ENCODE assay signal across 8 cellular contexts in the genomic region with DNA sequence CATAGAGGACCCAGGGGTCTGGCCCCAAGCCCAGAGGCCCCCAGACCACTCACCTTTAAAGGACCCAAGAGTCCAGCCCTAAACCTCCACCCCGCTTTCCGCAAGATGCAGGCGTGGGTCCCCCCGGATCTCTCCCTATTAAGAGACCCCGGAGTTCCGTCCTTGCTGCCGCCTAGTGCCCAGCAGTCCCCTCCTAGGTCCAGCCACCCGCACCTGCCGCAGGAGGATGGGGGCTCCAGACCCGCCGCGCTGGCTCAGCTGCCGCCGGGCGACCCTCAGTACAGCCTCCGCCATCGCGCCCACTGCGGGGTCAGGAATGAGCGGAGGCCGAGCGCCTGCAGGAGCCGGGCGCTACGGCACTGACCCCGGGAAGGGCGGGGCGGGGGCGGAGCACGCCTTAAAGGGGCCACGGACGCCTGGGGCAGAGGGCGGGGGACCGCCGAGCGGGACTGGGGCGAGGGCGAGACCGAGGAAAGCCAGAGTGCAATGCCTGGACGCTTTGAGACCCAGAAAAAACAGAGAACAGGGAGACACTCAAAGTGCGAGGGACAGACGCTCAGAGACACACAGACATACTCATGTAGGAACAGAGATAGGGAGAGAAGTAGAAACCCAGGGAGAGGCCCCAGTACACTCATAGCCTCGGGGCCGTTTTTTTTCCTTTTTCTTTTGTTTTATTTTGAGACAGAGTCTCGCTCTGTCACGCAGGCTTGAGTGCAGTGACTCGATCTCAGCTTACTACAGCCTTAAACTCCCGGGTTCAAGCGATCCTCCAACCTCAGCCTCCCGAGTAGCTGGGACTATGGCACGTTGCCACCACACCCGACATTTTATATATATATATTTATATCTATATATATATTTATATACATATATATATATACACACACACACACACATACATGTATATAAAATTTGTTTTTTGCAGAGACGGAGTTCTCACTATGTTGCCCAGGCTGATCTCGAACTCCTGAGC. TPM values are rescaled to one million over a fixed set of nuclear protein-coding genes. Genes with fewer than 3 reads are reported as not detected.
DNase-seq lines count a peak whose midpoint lies in the region; ATAC-seq and TF ChIP-seq lines count a peak whose summit lies in the region.

ETHE1 (minus strand) TSS at position 318 of the 976 bp plus-strand sequence; CDS start at position 294, 24 bp downstream.

- peak within 1 kb of the TSS; percentile 95 for H3K4me2 ChIP-seq in SK-N-SH

- H3F3A ChIP-seq in SK-N-SH (replicated peaks; ENCODE audit: insufficient read depth), result no peaks in the 10 kb centered on the region

- peak; percentile 10 to 85 for TF ChIP-seq POLR2A in thyroid gland (IDR thresholded peaks at IDR 0.05)

- peaks cover 16% of the 10 kb centered on the region for H3K4me1 ChIP-seq in CD8-positive, alpha-beta T cell (ENCODE audit: insufficient read depth, low read length)
- H3K4me1 ChIP-seq in SK-N-SH (ENCODE audit: control insufficient read depth in 1 of 2, insufficient read depth in 2 of 2, low read depth in 1 of 2, low read length in 1 of 2) (peaks cover 6 to 14% of the 10 kb centered on the region in 2 experiments; a peak in 1 of 4 replicates), thyroid gland (peaks cover 19 to 35% of the 10 kb centered on the region in 2 donors)

- peak within 1 kb of the TSS; percentile 93 for H3K4me3 ChIP-seq in CD8-positive, alpha-beta T cell (ENCODE audit: low read depth, low read length)
- H3K4me3 ChIP-seq in SK-N-SH (ENCODE audit: low read depth in 2 of 2, low read length in 1 of 2) (peak within 1 kb of the TSS; percentile 74 to 97), thyroid gland (replicated peaks in 1 of 3) (peak within 1 kb of the TSS; percentile 72 to 97 (median 77))

- H3K27ac Mint-ChIP-seq in CD8-positive, alpha-beta T cell, result peak within 1 kb of the TSS; percentile 73
- H3K27ac Mint-ChIP-seq in activated naive CD4-positive, alpha-beta T cell treated with anti-CD3 and anti-CD28 coated beads, Interleukin-2, amount 50 U/mL, for 72 hours, result peak within 1 kb of the TSS; percentile 89 to 98

- H3K9me2 ChIP-seq in SK-N-SH, result no peaks in the 10 kb centered on the region

- peak in 6 of 7 experiments; percentile 57 to 81 (median 70) for DNase-seq in CD8-positive, alpha-beta T cell
- DNase-seq in SK-N-SH, result peak; percentile 92
- peak; percentile 78 to 88 for DNase-seq in activated naive CD4-positive, alpha-beta T cell treated with anti-CD3 and anti-CD28 coated beads, Interleukin-2, amount 50 U/mL, for 72 hours (ENCODE audit: low spot score in 2 of 2)
- DNase-seq in glomerular visceral epithelial cell (ENCODE audit: extremely low spot score), result peak; percentile 79
- peak; percentile 77 for DNase-seq in occipital lobe (lab: John Stamatoyannopoulos, UW)
- DNase-seq in thyroid gland, result peak; percentile 86 to 87

- no peaks in the 10 kb centered on the region for H3K9me3 Mint-ChIP-seq in CD8-positive, alpha-beta T cell
- H3K9me3 Mint-ChIP-seq in activated naive CD4-positive, alpha-beta T cell treated with anti-CD3 and anti-CD28 coated beads, Interleukin-2, amount 50 U/mL, for 72 hours, result no peaks in the 10 kb centered on the region

- no peak for TF ChIP-seq CTCF in CD8-positive, alpha-beta T cell (IDR thresholded peaks at IDR 0.05)
- TF ChIP-seq CTCF in SK-N-SH (IDR thresholded peaks at IDR 0.05) (peak; percentile 11; the same call in 1 of the 2 replicates), thyroid gland (IDR thresholded peaks at IDR 0.05) (peak in 1 of 6 experiments; percentile 13)

- POLR2A ChIA-PET in CD8-positive, alpha-beta T cell (lab: Charles Lee), result interaction anchor here (1.5 to 2.4 kb wide), 4 partner anchors 64 to 94 kb away, joined by 4 to 10 read pairs (median 6); partner anchors contain the start of genes IRGQ and ZNF576
- POLR2A ChIA-PET in SK-N-SH (lab: Yijun Ruan, JAX), result no interaction called here

- CTCF ChIA-PET in CD8-positive, alpha-beta T cell (lab: Charles Lee), result interaction anchor here (1.0 to 12.0 kb wide), 6 partner anchors 7 to 95 kb away, joined by 4 to 369 read pairs (median 10); no protein-coding TSS in a partner anchor
- CTCF ChIA-PET in SK-N-SH (lab: Yijun Ruan, JAX), result interaction anchor here (0.7 to 24.7 kb wide), 5 partner anchors 7 to 158 kb away, joined by 4 to 632 read pairs (median 6); no protein-coding TSS in a partner anchor

- H2AFZ ChIP-seq in SK-N-SH (ENCODE audit: low read depth), result peak within 1 kb of the TSS; percentile 98

- no peak for TF ChIP-seq EP300 in SK-N-SH (IDR thresholded peaks at IDR 0.05; ENCODE audit: borderline replicate concordance in 1 of 2, low read depth in 1 of 2, low read length in 1 of 2)

- H3K9me3 ChIP-seq in CD8-positive, alpha-beta T cell (ENCODE audit: low read length), result no peaks in the 10 kb centered on the region
- no peaks in the 10 kb centered on the region for H3K9me3 ChIP-seq in KOPT-K1 (ENCODE audit: insufficient read depth, low read length, poor library complexity, severe bottlenecking)
- no peaks in the 10 kb centered on the region for H3K9me3 ChIP-seq in SK-N-SH
- no peaks in the 10 kb centered on the region for H3K9me3 ChIP-seq in thyroid gland

- H3K36me3 ChIP-seq in CD8-positive, alpha-beta T cell (ENCODE audit: insufficient read depth, low read length), result no peaks in the 10 kb centered on the region
- no peaks in the 10 kb centered on the region for H3K36me3 ChIP-seq in KOPT-K1 (ENCODE audit: insufficient read depth, low read length)
- H3K36me3 ChIP-seq in SK-N-SH (replicated peaks in 1 of 2; ENCODE audit: control insufficient read depth in 1 of 2, insufficient read depth in 2 of 2, low read length in 1 of 2), result no peaks in the 10 kb centered on the region
- H3K36me3 ChIP-seq in thyroid gland, result no peaks in the 10 kb centered on the region

- peaks cover 28% of the 10 kb centered on the region for H3K79me2 ChIP-seq in SK-N-SH (ENCODE audit: insufficient read depth)

- H3K9ac ChIP-seq in SK-N-SH, result peak within 1 kb of the TSS; percentile 86

- H3K27ac ChIP-seq in CD8-positive, alpha-beta T cell (ENCODE audit: low read depth, low read length), result peak within 1 kb of the TSS; percentile 65
- H3K27ac ChIP-seq in KOPT-K1 (ENCODE audit: low read depth, low read length, poor library complexity, severe bottlenecking), result peak within 1 kb of the TSS; percentile 50
- H3K27ac ChIP-seq in SK-N-SH (ENCODE audit: low read depth in 2 of 2, low read length in 1 of 2), result peak within 1 kb of the TSS; percentile 0 to 48; a peak in 2 of 4 replicates
- peak within 1 kb of the TSS; percentile 87 to 90 (median 88) for H3K27ac ChIP-seq in thyroid gland

- no peaks in the 10 kb centered on the region for H3K27me3 Mint-ChIP-seq in CD8-positive, alpha-beta T cell (ENCODE audit: low read depth)

- intact Hi-C loops in CD8-positive, alpha-beta T cell (cut with DNase I, micrococcal nuclease), result no loop called here
- intact Hi-C loops in thyroid gland (cut with DNase I), result no loop called here

- ATAC-seq in CD8-positive, alpha-beta T cell, result peak; percentile 76
- ATAC-seq in GM21423 (IDR thresholded peaks at IDR 0.05; ENCODE audit: unreplicated experiment), result peak; percentile 61
- peak; percentile 75 to 82 for ATAC-seq in activated naive CD4-positive, alpha-beta T cell treated with anti-CD3 and anti-CD28 coated beads, Interleukin-2, amount 50 U/mL, for 72 hours

- WGBS in SK-N-SH (ENCODE audit: low lambda C conversion rate), result 7% methylated on average over 49 of the region's 54 CpGs
- WGBS in thyroid gland, 2 donors, result 4 to 6% methylated on average over 21 to 39 of the region's 54 CpGs

- H3K27me3 ChIP-seq in CD8-positive, alpha-beta T cell (ENCODE audit: insufficient read depth, low read length), result no peaks in the 10 kb centered on the region
- H3K27me3 ChIP-seq in SK-N-SH (ENCODE audit: insufficient read depth) (no peaks in the 10 kb centered on the region), thyroid gland (no peaks in the 10 kb centered on the region)

- peaks cover 2% of the 10 kb centered on the region for H3K36me3 Mint-ChIP-seq in CD8-positive, alpha-beta T cell
- H3K36me3 Mint-ChIP-seq in activated naive CD4-positive, alpha-beta T cell treated with anti-CD3 and anti-CD28 coated beads, Interleukin-2, amount 50 U/mL, for 72 hours, result peaks cover 6 to 10% of the 10 kb centered on the region in 2 donors

- no peaks in the 10 kb centered on the region for H4K20me1 ChIP-seq in SK-N-SH (ENCODE audit: insufficient read depth)

- no peak for TF ChIP-seq RAD21 in SK-N-SH (IDR thresholded peaks at IDR 0.05; ENCODE audit: low read length)

- H3K4me3 Mint-ChIP-seq in CD8-positive, alpha-beta T cell, result peak within 1 kb of the TSS; percentile 94

- peaks cover 26% of the 10 kb centered on the region for H3K4me1 Mint-ChIP-seq in CD8-positive, alpha-beta T cell (ENCODE audit: low read depth)

TF ChIP-seq in SK-N-SH, 30 proteins besides CTCF, POLR2A, EP300 and RAD21 (continues in another document):
- TF ChIP-seq, protein P1, sequence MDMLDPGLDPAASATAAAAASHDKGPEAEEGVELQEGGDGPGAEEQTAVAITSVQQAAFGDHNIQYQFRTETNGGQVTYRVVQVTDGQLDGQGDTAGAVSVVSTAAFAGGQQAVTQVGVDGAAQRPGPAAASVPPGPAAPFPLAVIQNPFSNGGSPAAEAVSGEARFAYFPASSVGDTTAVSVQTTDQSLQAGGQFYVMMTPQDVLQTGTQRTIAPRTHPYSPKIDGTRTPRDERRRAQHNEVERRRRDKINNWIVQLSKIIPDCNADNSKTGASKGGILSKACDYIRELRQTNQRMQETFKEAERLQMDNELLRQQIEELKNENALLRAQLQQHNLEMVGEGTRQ (IDR thresholded peaks at IDR 0.05; ENCODE audit: borderline replicate concordance, low read depth, low read length), result no peak
- no peak for TF ChIP-seq CHD2 (IDR thresholded peaks at IDR 0.05; ENCODE audit: low read length, partially characterized antibody)
- TF ChIP-seq, protein P2, sequence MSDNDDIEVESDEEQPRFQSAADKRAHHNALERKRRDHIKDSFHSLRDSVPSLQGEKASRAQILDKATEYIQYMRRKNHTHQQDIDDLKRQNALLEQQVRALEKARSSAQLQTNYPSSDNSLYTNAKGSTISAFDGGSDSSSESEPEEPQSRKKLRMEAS (IDR thresholded peaks at IDR 0.05; ENCODE audit: low read depth), result peak; percentile 47; the same call in 1 of the 2 replicates
- TF ChIP-seq SIN3A (IDR thresholded peaks at IDR 0.05; ENCODE audit: borderline replicate concordance, low read depth, low read length), result no peak
- no peak for TF ChIP-seq RFX5 (IDR thresholded peaks at IDR 0.05; ENCODE audit: low read length)
- no peak for TF ChIP-seq RCOR1 (IDR thresholded peaks at IDR 0.05; ENCODE audit: low read length)

RNA-seq across cellular contexts. Expression of gene ETHE1, which starts in this region (rescaled TPM):
- total RNA-seq in CD8-positive, alpha-beta T cell, result 10 to 100 TPM; 17.2 to 17.6 TPM
- 74.9 and 86.2 TPM in 2 replicates for polyA plus RNA-seq in SK-N-SH (2012; rRNA removed)
- polyA plus RNA-seq in SK-N-SH (2012; cell fraction: cytosol; rRNA removed), result 44.9 and 58.7 TPM in 2 replicates
- 41.3 and 44.5 TPM in 2 replicates for polyA plus RNA-seq in SK-N-SH (2012; cell fraction: nucleus; rRNA removed)
- total RNA-seq in activated naive CD4-positive, alpha-beta T cell treated with anti-CD3 and anti-CD28 coated beads, Interleukin-2, amount 50 U/mL, for 72 hours, result 10 to 100 TPM; 88.0 to 89.2 TPM
- total RNA-seq in occipital lobe, result 16.8 TPM
- total RNA-seq in thyroid gland, result 10 to 100 TPM; 22.4 to 61.9 (median 32.5) TPM

Comparison
In these comparisons a context has a peak if more than half of its experiments do, and no peak if none do; other contexts are left out.
1. Peak in every context shown above with its lines: DNase-seq, ATAC-seq, H3K4me3 ChIP-seq and H3K27ac ChIP-seq.
2. H3K27ac ChIP-seq: peak in every context shown above with its lines; median percentile 88 in thyroid gland; 65 in CD8-positive, alpha-beta T cell; 50 in KOPT-K1; 24 in SK-N-SH.